8 cellular contexts compared by ENCODE assay signal in genomic region chr1:118304722-118305344, GRCh38.
DNase-seq lines count a peak whose midpoint lies in the region; ATAC-seq, FAIRE-seq and TF ChIP-seq lines count a peak whose summit lies in the region.

No MANE protein-coding gene starts in this region.

- RAD21 ChIA-PET in GM12878 (lab: Charles Lee; ENCODE audit: unreplicated experiment): interaction anchor here (0.5 to 1.2 kb wide), 4 partner anchors 290 to 970 kb away, joined by 3 to 11 read pairs (median 3); no protein-coding TSS in a partner anchor

- no peak overlapping the region for H2AFZ ChIP-seq in GM12878 (ENCODE audit: control insufficient read depth, low read depth, low read length)

- H3K4me3 ChIP-seq in GM12878 (no peak overlapping the region), right lobe of liver (no peak overlapping the region)

- H3K27ac ChIP-seq in GM12878 (ENCODE audit: control insufficient read depth, insufficient read depth) (no peak overlapping the region), right lobe of liver (no peak overlapping the region)

- peak; percentile 29; the same call in 1 of the 2 replicates for TF ChIP-seq RAD21 in Ishikawa (IDR thresholded peaks at IDR 0.05; ENCODE audit: low read depth)
- peak; percentile 68 for TF ChIP-seq RAD21 in GM12878 (IDR thresholded peaks at IDR 0.05; ENCODE audit: insufficient read depth, low read depth, low read length)

- H3K27me3 ChIP-seq in GM12878 (replicated peaks in 1 of 2; ENCODE audit: control insufficient read depth in 2 of 2, insufficient read depth in 2 of 2, low read length in 1 of 2) (no peaks in the 10 kb centered on the region), right lobe of liver (no peaks in the 10 kb centered on the region)

- intact Hi-C loops in GM12878 (cut with micrococcal nuclease; ENCODE audit: unreplicated experiment) (no loop called here), right lobe of liver (cut with DNase I) (no loop called here)

- no peak for FAIRE-seq in GM12878 (lab: Jason Lieb, UNC)

- H3K9me3 ChIP-seq in GM12878 (replicated peaks; ENCODE audit: control insufficient read depth, insufficient read depth, low read length) (no peaks in the 10 kb centered on the region), right lobe of liver (no peaks in the 10 kb centered on the region)

- H3K36me3 ChIP-seq in GM12878 (ENCODE audit: control insufficient read depth in 2 of 2, insufficient read depth in 2 of 2, low read length in 1 of 2) (no peaks in the 10 kb centered on the region), right lobe of liver (no peaks in the 10 kb centered on the region)

- H3K9ac ChIP-seq in GM12878 (ENCODE audit: control insufficient read depth, insufficient read depth, low read length): no peak overlapping the region

- no TSS peak for BruUV-seq in GM12878 (replicated peaks; lab: Mats Ljungman, UMichigan)

- WGBS in GM12878 (ENCODE audit: insufficient coverage, insufficient replicate concordance, low lambda C conversion rate, missing lambda C conversion rate): 43% methylated on average over 4 of the region's 4 CpGs
- WGBS in right lobe of liver (ENCODE audit: insufficient coverage, low coverage, low lambda C conversion rate, missing lambda C conversion rate): 39% methylated on average over 4 of the region's 4 CpGs

- in situ Hi-C loops in GM12878 (cut with MboI): no loop called here

- ATAC-seq in GM12878: 0 out of 3 replicates have a peak, but pooled peaks have one; percentile 40
- ATAC-seq in right lobe of liver: no peak
- no peak for ATAC-seq in GM19035 (IDR thresholded peaks at IDR 0.05; ENCODE audit: unreplicated experiment)

- CTCF ChIA-PET in GM12878 (lab: Yijun Ruan, JAX): interaction anchor here (0.7 to 1.2 kb wide), 3 partner anchors 31 to 704 kb away, joined by 3 to 8 read pairs (median 4); no protein-coding TSS in a partner anchor

- no peaks in the 10 kb centered on the region for H4K20me1 ChIP-seq in GM12878 (ENCODE audit: control insufficient read depth, insufficient read depth)

- TF ChIP-seq POLR2A in GM12878 (IDR thresholded peaks at IDR 0.05; ENCODE audit: low read depth, low read length): no peak
- TF ChIP-seq POLR2A in right lobe of liver (IDR thresholded peaks at IDR 0.05): no peak

- POLR2A ChIA-PET in GM12878 (lab: Charles Lee): no interaction called here

- DNase-seq in COLO668 (lab: John Stamatoyannopoulos, UW; ENCODE audit: unreplicated experiment) (peak; percentile 17), GM12878 (ENCODE audit: low read depth, low spot score) (no peak), right lobe of liver (no peak), islet precursor cell (no peak), NOMO-1 (lab: John Stamatoyannopoulos, UW; ENCODE audit: unreplicated experiment in 2 of 2) (no peak), Ammon's horn (ENCODE audit: low spot score) (no peak)

- no peaks in the 10 kb centered on the region for H3K79me2 ChIP-seq in GM12878 (ENCODE audit: control insufficient read depth, insufficient read depth, low read length)

- SMC1A ChIA-PET in GM12878 (lab: Charles Lee; ENCODE audit: uncharacterized antibody, unreplicated experiment): interaction anchor here (0.7 to 1.2 kb wide), 5 partner anchors 31 to 611 kb away, joined by 3 to 5 read pairs (median 3); no protein-coding TSS in a partner anchor

- no peak for TF ChIP-seq EP300 in Ishikawa (IDR thresholded peaks at IDR 0.05; ENCODE audit: borderline replicate concordance)
- TF ChIP-seq EP300 in GM12878 (IDR thresholded peaks at IDR 0.05; ENCODE audit: borderline replicate concordance in 1 of 2, control insufficient read depth in 1 of 2, low read depth in 2 of 2, low read length in 2 of 2): no peak

- H3K4me2 ChIP-seq in GM12878 (ENCODE audit: control insufficient read depth, insufficient read depth): no peak overlapping the region

- H3K4me1 ChIP-seq in GM12878 (ENCODE audit: control insufficient read depth, insufficient read depth, low read length) (no peaks in the 10 kb centered on the region), right lobe of liver (no peaks in the 10 kb centered on the region)

- TF ChIP-seq CTCF in GM12878 (IDR thresholded peaks at IDR 0.05 in 2 of 3, conservative IDR thresholded peaks at IDR 0.05 in 1 of 3; ENCODE audit: control insufficient read depth in 2 of 3, extremely low read depth in 1 of 3, insufficient read depth in 1 of 3, low read depth in 3 of 3, low read length in 3 of 3) (peak; percentile 43 to 55 (median 53); a peak in 5 of 6 replicates), right lobe of liver (IDR thresholded peaks at IDR 0.05) (peak; percentile 6 to 39 (median 22))

TF ChIP-seq in Ishikawa, 13 proteins besides CTCF, POLR2A, EP300 and RAD21 (continues in another document):
- no peak for TF ChIP-seq TEAD4 (IDR thresholded peaks at IDR 0.05)
- no peak for TF ChIP-seq YY1 (IDR thresholded peaks at IDR 0.05; ENCODE audit: low read depth)
- no peak for TF ChIP-seq USF1 (IDR thresholded peaks at IDR 0.05)
- no peak for TF ChIP-seq TAF1 (IDR thresholded peaks at IDR 0.05; ENCODE audit: low read depth)
- TF ChIP-seq REST (IDR thresholded peaks at IDR 0.05; ENCODE audit: low read depth): no peak
- TF ChIP-seq EGR1 (IDR thresholded peaks at IDR 0.05): no peak

TF ChIP-seq in GM12878, 131 proteins besides CTCF, POLR2A, EP300 and RAD21:
- TF ChIP-seq POLR2AphosphoS2 (IDR thresholded peaks at IDR 0.05; ENCODE audit: low read depth, low read length) (no peak), SMC3 (IDR thresholded peaks at IDR 0.05; ENCODE audit: borderline replicate concordance, low read length) (peak; percentile 49; the same call in 1 of the 2 replicates), ZNF622 (IDR thresholded peaks at IDR 0.05) (no peak), MEF2A (IDR thresholded peaks at IDR 0.05; ENCODE audit: insufficient read depth, low read depth, low read length) (no peak)
